8 cellular contexts compared by ENCODE assay signal in genomic region chr1:211576717-211577116, GRCh38. TPM values are rescaled to one million over a fixed set of nuclear protein-coding genes. Genes with fewer than 3 reads are reported as not detected.
A peak's percentile ranks its signal among the peaks of the same experiment; 100 is the strongest.
DNase-seq lines count a peak whose midpoint lies in the region; TF ChIP-seq lines count a peak whose summit lies in the region.

No MANE protein-coding gene starts in this region.

- in situ Hi-C loops in astrocyte of the cerebellum (cut with HindIII; ENCODE audit: low sequenced_read_pairs): no loop called here

- no peak for TF ChIP-seq RAD21 in liver (IDR thresholded peaks at IDR 0.05)

- H3K9me3 ChIP-seq in liver (ENCODE audit: control insufficient read depth in 4 of 4, low read length in 3 of 4): no peaks in the 10 kb centered on the region

- H3K27ac ChIP-seq in liver (ENCODE audit: low read depth in 1 of 2, low read length in 2 of 2): peak overlapping the region; percentile 7 to 96

- H3K27me3 ChIP-seq in liver (ENCODE audit: control insufficient read depth in 4 of 4, insufficient read depth in 4 of 4, low read length in 3 of 4): no peaks in the 10 kb centered on the region

- H3K9ac ChIP-seq in liver (ENCODE audit: low read depth in 1 of 2, low read length in 2 of 2): peak overlapping the region; percentile 93 to 98

- peaks cover 0 to 26% (median 10%) of the 10 kb centered on the region in 4 donors for H3K36me3 ChIP-seq in liver (ENCODE audit: control insufficient read depth in 4 of 4, insufficient read depth in 3 of 4, low read depth in 1 of 4, low read length in 3 of 4)

- TF ChIP-seq CTCF in astrocyte of the cerebellum (IDR thresholded peaks at IDR 0.05; ENCODE audit: low read depth, low read length, missing control alignments) (no peak), liver (IDR thresholded peaks at IDR 0.05; ENCODE audit: low read depth, low read length, missing input control) (no peak), type B pancreatic cell (conservative IDR thresholded peaks at IDR 0.05) (no peak)

- H3K4me1 Mint-ChIP-seq in activated naive CD4-positive, alpha-beta T cell treated with anti-CD3 and anti-CD28 coated beads, Interleukin-2, amount 10 ng/mL, durations not matched to agents 7 days and 5 days: peaks cover 58% of the 10 kb centered on the region
- peaks cover 35% of the 10 kb centered on the region for H3K4me1 Mint-ChIP-seq in type B pancreatic cell (ENCODE audit: unreplicated experiment)

- peaks cover 29% of the 10 kb centered on the region for H3K36me3 Mint-ChIP-seq in activated naive CD4-positive, alpha-beta T cell treated with anti-CD3 and anti-CD28 coated beads, Interleukin-2, amount 10 ng/mL, durations not matched to agents 7 days and 5 days
- peaks cover 18% of the 10 kb centered on the region for H3K36me3 Mint-ChIP-seq in type B pancreatic cell

- H3K27ac Mint-ChIP-seq in activated naive CD4-positive, alpha-beta T cell treated with anti-CD3 and anti-CD28 coated beads, Interleukin-2, amount 10 ng/mL, durations not matched to agents 7 days and 5 days: no peak overlapping the region
- H3K27ac Mint-ChIP-seq in type B pancreatic cell: peak overlapping the region; percentile 85

- H3K4me3 Mint-ChIP-seq in activated naive CD4-positive, alpha-beta T cell treated with anti-CD3 and anti-CD28 coated beads, Interleukin-2, amount 10 ng/mL, durations not matched to agents 7 days and 5 days: peak overlapping the region; percentile 93
- peak overlapping the region; percentile 97 for H3K4me3 Mint-ChIP-seq in type B pancreatic cell

- WGBS in liver: 28% methylated on average over 2 of the region's 2 CpGs

- peak overlapping the region; percentile 83 for H3K4me3 ChIP-seq in astrocyte of the cerebellum (ENCODE audit: low read depth, low read length)
- peak overlapping the region; percentile 73 to 100 (median 97) for H3K4me3 ChIP-seq in liver (ENCODE audit: low read depth in 1 of 3, low read length in 3 of 3)

- CTCF ChIA-PET in activated naive CD4-positive, alpha-beta T cell treated with anti-CD3 and anti-CD28 coated beads, Interleukin-2, amount 10 ng/mL, durations not matched to agents 7 days and 5 days (lab: Charles Lee): interaction anchor here (1.0 to 1.5 kb wide), 2 partner anchors 80 to 99 kb away, joined by 3 read pairs; no protein-coding TSS in a partner anchor

- no peaks in the 10 kb centered on the region for H3K27me3 Mint-ChIP-seq in activated naive CD4-positive, alpha-beta T cell treated with anti-CD3 and anti-CD28 coated beads, Interleukin-2, amount 10 ng/mL, durations not matched to agents 7 days and 5 days
- H3K27me3 Mint-ChIP-seq in type B pancreatic cell: no peaks in the 10 kb centered on the region

- no peak for DNase-seq in activated naive CD4-positive, alpha-beta T cell treated with anti-CD3 and anti-CD28 coated beads, Interleukin-2, amount 10 ng/mL, durations not matched to agents 7 days and 5 days
- DNase-seq in activated naive CD4-positive, alpha-beta T cell treated with anti-CD3 and anti-CD28 coated beads, Interleukin-2, amount 50 U/mL, for 16 hours: no peak
- DNase-seq in astrocyte of the cerebellum (ENCODE audit: low read depth) (no peak), type B pancreatic cell (ENCODE audit: extremely low spot score, unreplicated experiment) (no peak), NCI-H1436 treated with DMSO at 0.1 percent for 48 hours (lab: John Stamatoyannopoulos, UW) (no peak), NCI-H1930 (lab: John Stamatoyannopoulos, UW) (no peak), mesenteric fat pad (ENCODE audit: low spot score) (no peak)

- H3K4me1 ChIP-seq in liver (ENCODE audit: control insufficient read depth in 4 of 4, insufficient read depth in 4 of 4, low read length in 3 of 4): peaks cover 1 to 50% (median 33%) of the 10 kb centered on the region in 4 donors

- no peaks in the 10 kb centered on the region for H3K9me3 Mint-ChIP-seq in activated naive CD4-positive, alpha-beta T cell treated with anti-CD3 and anti-CD28 coated beads, Interleukin-2, amount 10 ng/mL, durations not matched to agents 7 days and 5 days
- H3K9me3 Mint-ChIP-seq in type B pancreatic cell: no peaks in the 10 kb centered on the region

TF ChIP-seq in liver, 16 proteins besides CTCF, POLR2A, EP300 and RAD21:
- TF ChIP-seq GABPA (IDR thresholded peaks at IDR 0.05 in 1 of 2, conservative IDR thresholded peaks at IDR 0.05 in 1 of 2) (no peak), ZBTB33 (IDR thresholded peaks at IDR 0.05) (no peak), JUND (IDR thresholded peaks at IDR 0.05) (no peak), TAF1 (conservative IDR thresholded peaks at IDR 0.05) (no peak), RXRA (IDR thresholded peaks at IDR 0.05) (no peak), FOXA1 (IDR thresholded peaks at IDR 0.05) (no peak), NR2F2 (IDR thresholded peaks at IDR 0.05) (no peak), FOXA2 (IDR thresholded peaks at IDR 0.05) (no peak), YY1 (IDR thresholded peaks at IDR 0.05) (no peak), MAX (IDR thresholded peaks at IDR 0.05) (no peak), EGR1 (IDR thresholded peaks at IDR 0.05; ENCODE audit: low read depth in 2 of 2) (no peak), ATF3 (IDR thresholded peaks at IDR 0.05) (no peak), REST (IDR thresholded peaks at IDR 0.05) (no peak)

RNA-seq across cellular contexts. Expression of gene SLC30A1, which starts 2.2 kb away (rescaled TPM):
- total RNA-seq in liver (10 to 100 TPM; 59.0 to 83.3 TPM), type B pancreatic cell (ENCODE audit: low replicate concordance) (21.8 and 46.2 TPM in 2 replicates), mesenteric fat pad (33.6 TPM)
- 10 to 100 TPM; 14.9 to 19.9 TPM for polyA plus RNA-seq in liver
